1 cellular context compared by ENCODE assay signal in genomic region chr3:197782230-197782629, GRCh38.
TF ChIP-seq lines count a peak whose summit lies in the region.

No MANE protein-coding gene starts in this region.

TF ChIP-seq in HepG2, 621 proteins besides CTCF, POLR2A, EP300 and RAD21:
- TF ChIP-seq ZNF761 (CRISPR knock-in tag; conservative IDR thresholded peaks at IDR 0.05), result no peak
- no peak for TF ChIP-seq ZSCAN9 (CRISPR knock-in tag; IDR thresholded peaks at IDR 0.05; ENCODE audit: borderline replicate concordance)
- no peak for TF ChIP-seq XRCC5 (optimal IDR thresholded peaks at IDR 0.05; ENCODE audit: low read length)
- no peak for TF ChIP-seq SMAD3 (CRISPR knock-in tag; IDR thresholded peaks at IDR 0.05)
- no peak for TF ChIP-seq ZBTB20 (CRISPR knock-in tag; IDR thresholded peaks at IDR 0.05; ENCODE audit: borderline replicate concordance, low read depth)
- TF ChIP-seq ZBTB39 (CRISPR knock-in tag; IDR thresholded peaks at IDR 0.05), result no peak
- TF ChIP-seq SYNCRIP (IDR thresholded peaks at IDR 0.05; ENCODE audit: insufficient read depth, low read depth, low read length), result no peak
- no peak for TF ChIP-seq ARNT2 (CRISPR knock-in tag; IDR thresholded peaks at IDR 0.05; ENCODE audit: low read depth)
- no peak for TF ChIP-seq ESRRA (CRISPR knock-in tag; IDR thresholded peaks at IDR 0.05; ENCODE audit: low read depth)
- TF ChIP-seq EHMT2 (IDR thresholded peaks at IDR 0.05; ENCODE audit: borderline replicate concordance, low read depth, low read length), result no peak
- TF ChIP-seq HNRNPUL1 (IDR thresholded peaks at IDR 0.05; ENCODE audit: low read depth, low read length), result no peak
- no peak for TF ChIP-seq ATF2 (CRISPR knock-in tag; IDR thresholded peaks at IDR 0.05)
- no peak for TF ChIP-seq NFIC (IDR thresholded peaks at IDR 0.05; ENCODE audit: low read length)
- no peak for TF ChIP-seq SNAPC5 (CRISPR knock-in tag; IDR thresholded peaks at IDR 0.05; ENCODE audit: borderline replicate concordance)
- TF ChIP-seq ZNF512 (CRISPR knock-in tag; IDR thresholded peaks at IDR 0.05), result no peak
- no peak for TF ChIP-seq NFRKB (IDR thresholded peaks at IDR 0.05)
- no peak for TF ChIP-seq CHD2 (IDR thresholded peaks at IDR 0.05; ENCODE audit: low read depth, low read length)
TF ChIP-seq in HepG2: peak in this region for 0.
